ENCODE assay signal across 8 cellular contexts in the genomic region with DNA sequence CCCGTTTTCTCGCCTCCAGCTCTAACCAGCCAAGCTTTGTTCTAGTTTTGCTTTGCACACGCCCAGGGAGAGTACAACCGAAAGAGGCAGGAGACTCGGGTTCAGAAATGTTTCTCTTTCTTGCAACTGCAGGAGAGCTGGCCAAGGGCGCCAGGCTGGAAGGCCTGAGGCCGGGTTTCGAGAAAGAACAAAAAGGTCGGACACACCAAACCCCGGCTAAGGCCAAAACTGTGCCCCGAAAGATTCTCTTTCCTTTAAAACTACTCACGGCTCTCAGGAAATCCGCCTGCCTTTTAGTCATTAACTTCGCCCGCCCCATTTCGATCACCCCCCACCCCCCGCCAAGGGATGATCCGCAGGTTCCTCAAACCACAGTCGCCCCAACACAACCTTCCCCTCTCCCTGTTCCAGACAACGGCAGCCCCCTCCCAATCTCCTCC. TPM values are rescaled to one million over a fixed set of nuclear protein-coding genes. Genes with fewer than 3 reads are reported as not detected.
DNase-seq lines count a peak whose midpoint lies in the region; ATAC-seq and TF ChIP-seq lines count a peak whose summit lies in the region.

No MANE protein-coding gene starts in this region.

- TF ChIP-seq CTCF in LNCaP clone FGC (IDR thresholded peaks at IDR 0.05; ENCODE audit: control insufficient read depth, extremely low read depth, insufficient read depth) (no peak), coronary artery (IDR thresholded peaks at IDR 0.05) (no peak)

- H3K4me3 ChIP-seq in LNCaP clone FGC (ENCODE audit: low read depth, low read length) (peak overlapping the region; percentile 64), coronary artery (peak overlapping the region; percentile 87)

- ATAC-seq in GM21619 (IDR thresholded peaks at IDR 0.05; ENCODE audit: unreplicated experiment) (peak; percentile 29), left lobe of liver (peak; percentile 49), HG03520 (IDR thresholded peaks at IDR 0.05; ENCODE audit: unreplicated experiment) (no peak)
- ATAC-seq in activated CD4-positive, CD25-positive, alpha-beta regulatory T cell treated with anti-CD3 and anti-CD28 coated beads, Interleukin-2, amount 50 U/mL, for 24 hours, result peak; percentile 22 to 29

- H3K27ac ChIP-seq in coronary artery, result peak overlapping the region; percentile 97 to 100

- peak; percentile 70 for DNase-seq in ELR (ENCODE audit: low read depth)
- no peak for DNase-seq in LNCaP clone FGC (ENCODE audit: low read depth)
- DNase-seq in coronary artery (ENCODE audit: low spot score), result peak; percentile 84
- peak; percentile 67 for DNase-seq in left lobe of liver (ENCODE audit: low spot score)
- DNase-seq in stimulated activated CD4-positive, alpha-beta T cell treated with anti-CD3 and anti-CD28 coated beads, Interleukin-4, amount 100 ng/mL, for 1 hour, result peak; percentile 53

RNA-seq across cellular contexts. Expression of gene FEM1C, which starts 0.6 kb away (rescaled TPM):
- 7.6 TPM for total RNA-seq in left lobe of liver

RNA-seq across cellular contexts. Expression of gene TICAM2, which starts 58.3 kb away (rescaled TPM):
- total RNA-seq in left lobe of liver, result 2.1 TPM
